8 cellular contexts compared by ENCODE assay signal in the genomic region with DNA sequence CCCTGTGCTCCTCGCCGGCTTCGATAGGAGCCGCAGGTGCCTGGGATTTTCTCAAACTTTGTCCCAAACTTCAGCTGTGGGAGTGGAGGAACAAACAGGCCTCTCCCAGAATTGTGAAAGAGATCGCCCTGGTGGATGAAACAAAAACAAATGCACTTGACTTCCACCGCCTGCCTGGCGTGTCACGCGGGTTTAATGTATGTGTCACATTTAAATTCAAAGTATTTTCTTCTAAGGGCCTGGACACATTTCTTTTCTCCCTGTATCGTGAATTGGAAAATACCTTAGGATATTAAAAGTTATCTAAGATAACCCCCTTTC. TPM values are rescaled to one million over a fixed set of nuclear protein-coding genes. Genes with fewer than 3 reads are reported as not detected.
DNase-seq lines count a peak whose midpoint lies in the region; ATAC-seq, FAIRE-seq and TF ChIP-seq lines count a peak whose summit lies in the region.

No MANE protein-coding gene starts in this region.

- peaks cover 10% of the 10 kb centered on the region for H3K36me3 Mint-ChIP-seq in activated naive CD8-positive, alpha-beta T cell treated with anti-CD3 and anti-CD28 coated beads, Interleukin-2, amount 50 U/mL, for 24 hours (ENCODE audit: low read depth)

- no peaks in the 10 kb centered on the region for H3K36me3 ChIP-seq in hepatocyte (replicated peaks; ENCODE audit: insufficient read depth, low read depth)
- no peaks in the 10 kb centered on the region for H3K36me3 ChIP-seq in smooth muscle cell (ENCODE audit: low read depth)

- no peaks in the 10 kb centered on the region for H3K27me3 Mint-ChIP-seq in activated naive CD8-positive, alpha-beta T cell treated with anti-CD3 and anti-CD28 coated beads, Interleukin-2, amount 50 U/mL, for 24 hours

- no peak for TF ChIP-seq CTCF in GM10266 (IDR thresholded peaks at IDR 0.05; ENCODE audit: control insufficient read depth, insufficient read depth, low read depth, missing control alignments)
- peak; percentile 3 for TF ChIP-seq CTCF in hepatocyte (IDR thresholded peaks at IDR 0.05; ENCODE audit: poor library complexity)
- no peak for TF ChIP-seq CTCF in smooth muscle cell (IDR thresholded peaks at IDR 0.05; ENCODE audit: borderline replicate concordance, insufficient read depth, poor library complexity, severe bottlenecking)

- H3K4me2 ChIP-seq in hepatocyte, result peak overlapping the region; percentile 82
- peak overlapping the region; percentile 95 for H3K4me2 ChIP-seq in smooth muscle cell

- H3F3A ChIP-seq in smooth muscle cell (ENCODE audit: low read depth), result peaks cover 23% of the 10 kb centered on the region

- H3K9me3 ChIP-seq in hepatocyte (ENCODE audit: low read depth) (no peaks in the 10 kb centered on the region), smooth muscle cell (replicated peaks; ENCODE audit: low read depth) (no peaks in the 10 kb centered on the region)

- H2AFZ ChIP-seq in hepatocyte (peak overlapping the region; percentile 90), smooth muscle cell (ENCODE audit: low read depth) (peak overlapping the region; percentile 77)

- H3K9me3 Mint-ChIP-seq in activated naive CD8-positive, alpha-beta T cell treated with anti-CD3 and anti-CD28 coated beads, Interleukin-2, amount 50 U/mL, for 24 hours, result no peaks in the 10 kb centered on the region

- peak overlapping the region; percentile 96 for H3K9ac ChIP-seq in smooth muscle cell (ENCODE audit: low read depth)

- H3K27me3 ChIP-seq in hepatocyte (no peaks in the 10 kb centered on the region), smooth muscle cell (ENCODE audit: low read depth) (no peaks in the 10 kb centered on the region)

- H3K4me3 ChIP-seq in hepatocyte (peak overlapping the region; percentile 53), smooth muscle cell (peak overlapping the region; percentile 82)

- H3K27ac Mint-ChIP-seq in activated naive CD8-positive, alpha-beta T cell treated with anti-CD3 and anti-CD28 coated beads, Interleukin-2, amount 50 U/mL, for 24 hours, result peak overlapping the region; percentile 92

- H3K79me2 ChIP-seq in hepatocyte (peaks cover 61% of the 10 kb centered on the region), smooth muscle cell (ENCODE audit: low read depth) (peaks cover 43% of the 10 kb centered on the region)

- H3K4me1 ChIP-seq in hepatocyte (ENCODE audit: insufficient read depth) (peaks cover 28% of the 10 kb centered on the region), smooth muscle cell (ENCODE audit: low read depth) (peaks cover 41% of the 10 kb centered on the region)

- peak; percentile 12 for ATAC-seq in HG02798 (IDR thresholded peaks at IDR 0.05; ENCODE audit: poor library complexity, unreplicated experiment)
- peak; percentile 4 for ATAC-seq in activated naive CD8-positive, alpha-beta T cell treated with anti-CD3 and anti-CD28 coated beads, Interleukin-2, amount 50 U/mL, for 24 hours

- peak; percentile 35 for DNase-seq in 8988T
- peak; percentile 45 for DNase-seq in GM10266 (ENCODE audit: extremely low spot score)
- peak; percentile 77 for DNase-seq in NCI-H1694 treated with DMSO at 0.1 percent for 48 hours (lab: John Stamatoyannopoulos, UW)
- peak; percentile 44 for DNase-seq in activated naive CD8-positive, alpha-beta T cell treated with anti-CD3 and anti-CD28 coated beads, Interleukin-2, amount 50 U/mL, for 24 hours
- peak; percentile 66 for DNase-seq in hepatocyte (ENCODE audit: low spot score)
- DNase-seq in smooth muscle cell (lab: John Stamatoyannopoulos, UW; ENCODE audit: unreplicated experiment), result no peak
- no peak for DNase-seq in HTR-8/SVneo (ENCODE audit: insufficient read length, low spot score)

- H3K27ac ChIP-seq in hepatocyte (peak overlapping the region; percentile 98), smooth muscle cell (ENCODE audit: low read depth) (peak overlapping the region; percentile 98)

- no peaks in the 10 kb centered on the region for H3K9me2 ChIP-seq in hepatocyte (replicated peaks; ENCODE audit: insufficient read depth)

- FAIRE-seq in HTR-8/SVneo (lab: Jason Lieb, UNC), result no peak

- 0% methylated on average over 10 of the region's 10 CpGs for WGBS in hepatocyte (ENCODE audit: low lambda C conversion rate, missing lambda C conversion rate)
- under 1% methylated on average over 10 of the region's 10 CpGs for WGBS in smooth muscle cell (ENCODE audit: low lambda C conversion rate)

- H3K4me1 Mint-ChIP-seq in activated naive CD8-positive, alpha-beta T cell treated with anti-CD3 and anti-CD28 coated beads, Interleukin-2, amount 50 U/mL, for 24 hours, result peaks cover 64% of the 10 kb centered on the region

- H4K20me1 ChIP-seq in hepatocyte (ENCODE audit: insufficient read depth, poor library complexity, severe bottlenecking) (peaks cover 29% of the 10 kb centered on the region), smooth muscle cell (ENCODE audit: low read depth) (peaks cover 35% of the 10 kb centered on the region)

- peak overlapping the region; percentile 94 for H3K4me3 Mint-ChIP-seq in activated naive CD8-positive, alpha-beta T cell treated with anti-CD3 and anti-CD28 coated beads, Interleukin-2, amount 50 U/mL, for 24 hours

RNA-seq across cellular contexts. Expression of a gene that starts 0.7 kb away (rescaled TPM):
- total RNA-seq in hepatocyte (41.9 and 48.9 TPM in 2 replicates), smooth muscle cell (32.0 and 35.3 TPM in 2 replicates)
- polyA plus RNA-seq in hepatocyte (29.0 and 36.8 TPM in 2 replicates), smooth muscle cell (22.7 and 25.7 TPM in 2 replicates)

Comparison
In these comparisons a context has a peak if more than half of its experiments do, and no peak if none do; other contexts are left out.
1. DNase-seq: peak in 8988T (single experiment), GM10266 (single experiment), NCI-H1694 treated with DMSO at 0.1 percent for 48 hours (single experiment), activated naive CD8-positive, alpha-beta T cell treated with anti-CD3 and anti-CD28 coated beads, Interleukin-2, amount 50 U/mL, for 24 hours (single experiment) and hepatocyte (single experiment); none in smooth muscle cell (single experiment) and HTR-8/SVneo (single experiment).